21 cellular contexts compared by ENCODE assay signal in the genomic region with DNA sequence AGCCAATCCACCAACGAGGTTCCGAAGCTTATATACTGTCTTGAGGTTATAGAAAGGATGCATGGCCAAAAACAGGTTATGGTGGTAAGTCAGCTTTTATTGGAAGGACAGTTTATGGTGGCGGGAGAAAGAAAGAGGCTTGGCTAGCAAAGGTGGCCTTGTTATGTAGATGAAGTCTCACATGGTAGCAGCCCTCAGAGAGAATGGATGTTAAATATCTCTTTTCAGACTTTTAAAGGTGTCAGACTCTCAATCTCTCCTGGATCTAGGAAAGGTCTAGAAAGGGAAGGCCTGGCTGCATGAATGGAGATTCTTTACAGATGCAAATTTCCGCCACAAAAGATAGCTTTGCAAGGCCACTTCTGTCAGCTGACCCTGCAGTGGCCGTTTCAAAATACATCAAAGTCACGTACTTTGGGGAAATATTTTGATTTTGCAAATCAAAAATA.
"Had no signal": no experiment of that assay in that cellular context is flagged by ENCODE, and none has a peak within 500 bp of the region (broad histone marks: within the 10 kb centered on the region; RNA-seq: fewer than 3 reads in every experiment).

No MANE protein-coding gene starts in this region.

- H3K4me1 ChIP-seq: spleen, stomach had no signal

- H3K36me3 ChIP-seq: heart right ventricle, neutrophil, spleen, stomach, thoracic aorta had no signal

- H3K27ac Mint-ChIP-seq: naive thymus-derived CD8-positive, alpha-beta T cell; stimulated activated naive B cell treated with anti-CD40 and anti-IgM and Interleukin-4, amounts not matched to agents 10 μg/mL and 1 μg/mL and 100 μg/mL, for 72 hours had no signal

- H3K4me3 ChIP-seq: dorsolateral prefrontal cortex, heart right ventricle, mucosa of descending colon, spleen, stomach, thoracic aorta had no signal

- DNase-seq: cortex of kidney; dorsolateral prefrontal cortex; effector CD8-positive, alpha-beta T cell; heart right ventricle; hypothalamus; islet precursor cell; mammary epithelial cell; mucosa of descending colon; naive thymus-derived CD8-positive, alpha-beta T cell; spleen; stimulated activated CD4-positive, alpha-beta T cell treated with anti-CD3 and anti-CD28 coated beads, Interleukin-2, amount 100 ng/mL, for 24 hours; stimulated activated CD4-positive, alpha-beta T cell treated with anti-CD3 and anti-CD28 coated beads, Interleukin-4, amount 100 ng/mL, for 4 hours; stimulated activated naive B cell treated with anti-CD40 and anti-IgM and Interleukin-4, amounts not matched to agents 10 μg/mL and 1 μg/mL and 100 μg/mL, for 72 hours; stomach; substantia nigra; trophoblast cell had no signal

- H3K4me1 Mint-ChIP-seq: naive thymus-derived CD8-positive, alpha-beta T cell; stimulated activated naive B cell treated with anti-CD40 and anti-IgM and Interleukin-4, amounts not matched to agents 10 μg/mL and 1 μg/mL and 100 μg/mL, for 72 hours had no signal

- ATAC-seq: esophagus mucosa; left lobe of liver; mucosa of descending colon; naive thymus-derived CD8-positive, alpha-beta T cell; sciatic nerve; stimulated activated naive B cell treated with anti-CD40 and anti-IgM and Interleukin-4, amounts not matched to agents 10 μg/mL and 1 μg/mL and 100 μg/mL, for 72 hours had no signal

- H3K4me3 Mint-ChIP-seq: naive thymus-derived CD8-positive, alpha-beta T cell; stimulated activated naive B cell treated with anti-CD40 and anti-IgM and Interleukin-4, amounts not matched to agents 10 μg/mL and 1 μg/mL and 100 μg/mL, for 72 hours had no signal

- H3K27ac ChIP-seq: dorsolateral prefrontal cortex, heart right ventricle, neutrophil, spleen, stomach, thoracic aorta had no signal

- H3K9me3 ChIP-seq: heart right ventricle, neutrophil, thoracic aorta had no signal

- H3K27me3 ChIP-seq: heart right ventricle, neutrophil, spleen, stomach had no signal

- H3K27me3 Mint-ChIP-seq: stimulated activated naive B cell treated with anti-CD40 and anti-IgM and Interleukin-4, amounts not matched to agents 10 μg/mL and 1 μg/mL and 100 μg/mL, for 72 hours had no signal
